ENCODE assay signal across 19 cellular contexts in genomic region chr17:62676231-62676943, GRCh38. TPM values are rescaled to one million over a fixed set of nuclear protein-coding genes. Genes with fewer than 3 reads are reported as not detected.
DNase-seq lines count a peak whose midpoint lies in the region; ATAC-seq, FAIRE-seq and TF ChIP-seq lines count a peak whose summit lies in the region.
"Had no signal": no experiment of that assay in that cellular context is flagged by ENCODE, and none has a peak within 500 bp of the region (broad histone marks: within the 10 kb centered on the region; RNA-seq: fewer than 3 reads in every experiment).

No MANE protein-coding gene starts in this region.

- TF ChIP-seq EP300 in A549 (IDR thresholded peaks at IDR 0.05) = no peak

- H3K4me2 ChIP-seq in A549 = no peak overlapping the region
- H3K4me2 ChIP-seq: BLaER1 treated with 17β-estradiol and CSF1 and Interleukin-3, amounts not matched to agents 10 nM and 100 nM had no signal

- TF ChIP-seq CTCF in A549 (IDR thresholded peaks at IDR 0.05) (no peak), RWPE1 (conservative IDR thresholded peaks at IDR 0.05; ENCODE audit: low read depth) (no peak), lower lobe of right lung (IDR thresholded peaks at IDR 0.05) (no peak), uterus (IDR thresholded peaks at IDR 0.05) (no peak)

- H3K36me3 ChIP-seq in lower lobe of right lung (peaks cover 59% of the 10 kb centered on the region), uterus (no peaks in the 10 kb centered on the region)

- H3K9me3 Mint-ChIP-seq in T-helper 2 cell treated with Interferon-gamma antibody and Interleukin-4, amounts not matched to agents 5 μg/mL and 100 μg/mL, for 36 hours = no peaks in the 10 kb centered on the region
- H3K9me3 Mint-ChIP-seq: CD4-positive, CD25-positive, alpha-beta regulatory T cell had no signal

- no peaks in the 10 kb centered on the region for H3K36me3 Mint-ChIP-seq in T-helper 2 cell treated with Interferon-gamma antibody and Interleukin-4, amounts not matched to agents 5 μg/mL and 100 μg/mL, for 36 hours (ENCODE audit: low read depth)
- H3K36me3 Mint-ChIP-seq: CD4-positive, CD25-positive, alpha-beta regulatory T cell had no signal

- H3K4me3 Mint-ChIP-seq in T-helper 2 cell treated with Interferon-gamma antibody and Interleukin-4, amounts not matched to agents 5 μg/mL and 100 μg/mL, for 36 hours = no peak overlapping the region
- H3K4me3 Mint-ChIP-seq: CD4-positive, CD25-positive, alpha-beta regulatory T cell had no signal

- CTCF ChIA-PET in A549 (lab: Yijun Ruan, JAX) (interaction anchor here (0.7 to 13.1 kb wide), 5 partner anchors 14 to 749 kb away, joined by 3 to 178 read pairs (median 4); no protein-coding TSS in a partner anchor), RWPE1 (lab: Yijun Ruan, JAX) (interaction anchor here (1.0 kb wide), 1 partner anchor 730 kb away, joined by 3 read pairs; no protein-coding TSS in a partner anchor)

- FAIRE-seq in A549 (lab: Jason Lieb, UNC) = no peak

- WGBS in A549 (ENCODE audit: missing lambda C conversion rate) = 94% methylated on average over 15 of the region's 16 CpGs

- no peaks in the 10 kb centered on the region for H3K9me3 ChIP-seq in A549
- no peaks in the 10 kb centered on the region for H3K9me3 ChIP-seq in lower lobe of right lung
- H3K9me3 ChIP-seq in uterus = no peaks in the 10 kb centered on the region
- H3K9me3 ChIP-seq: BLaER1 treated with 17β-estradiol and CSF1 and Interleukin-3, amounts not matched to agents 10 nM and 100 nM had no signal

- H3K4me3 ChIP-seq in A549 (no peak overlapping the region), lower lobe of right lung (no peak overlapping the region), uterus (no peak overlapping the region)
- H3K4me3 ChIP-seq: BLaER1 treated with 17β-estradiol and CSF1 and Interleukin-3, amounts not matched to agents 10 nM and 100 nM had no signal

- no peaks in the 10 kb centered on the region for H3K4me1 Mint-ChIP-seq in T-helper 2 cell treated with Interferon-gamma antibody and Interleukin-4, amounts not matched to agents 5 μg/mL and 100 μg/mL, for 36 hours (ENCODE audit: low read depth)

- TF ChIP-seq POLR2A in A549 (IDR thresholded peaks at IDR 0.05; ENCODE audit: low read length) (no peak), uterus (IDR thresholded peaks at IDR 0.05) (no peak)

- DNase-seq in A549 (ENCODE audit: low read depth in 1 of 2, low spot score in 1 of 2) (no peak), RWPE1 (ENCODE audit: low spot score) (no peak), lower lobe of right lung (peak; percentile 39), posterior vena cava (ENCODE audit: low spot score) (peak; percentile 71), uterus (no peak), DMS79 treated with DMSO at 0.1 percent for 48 hours (lab: John Stamatoyannopoulos, UW) (no peak), foreskin melanocyte (no peak)
- no peak for DNase-seq in T-helper 2 cell treated with Interferon-gamma antibody and Interleukin-4, amounts not matched to agents 5 μg/mL and 100 μg/mL, for 36 hours (ENCODE audit: low spot score)
- DNase-seq: 8988T; ACHN; Calu3; CD4-positive, CD25-positive, alpha-beta regulatory T cell; DMS153; DND-41; GDM1; IMR-90 had no signal

- no peak overlapping the region for H3K27ac ChIP-seq in A549
- H3K27ac ChIP-seq in RWPE1 = peak overlapping the region; percentile 5; the same call in 1 of the 2 replicates
- no peak overlapping the region for H3K27ac ChIP-seq in lower lobe of right lung
- H3K27ac ChIP-seq in uterus = no peak overlapping the region
- H3K27ac ChIP-seq: BLaER1 treated with 17β-estradiol and CSF1 and Interleukin-3, amounts not matched to agents 10 nM and 100 nM; HL-60 had no signal

- no peak for TF ChIP-seq RAD21 in A549 (conservative IDR thresholded peaks at IDR 0.05 in 1 of 2, IDR thresholded peaks at IDR 0.05 in 1 of 2)

- H3K27ac Mint-ChIP-seq in T-helper 2 cell treated with Interferon-gamma antibody and Interleukin-4, amounts not matched to agents 5 μg/mL and 100 μg/mL, for 36 hours = no peak overlapping the region
- H3K27ac Mint-ChIP-seq: CD4-positive, CD25-positive, alpha-beta regulatory T cell had no signal

- no peaks in the 10 kb centered on the region for H3K27me3 ChIP-seq in lower lobe of right lung (ENCODE audit: low read depth)
- no peaks in the 10 kb centered on the region for H3K27me3 ChIP-seq in uterus
- H3K27me3 ChIP-seq: BLaER1 treated with 17β-estradiol and CSF1 and Interleukin-3, amounts not matched to agents 10 nM and 100 nM had no signal

- no peaks in the 10 kb centered on the region for H3K27me3 Mint-ChIP-seq in T-helper 2 cell treated with Interferon-gamma antibody and Interleukin-4, amounts not matched to agents 5 μg/mL and 100 μg/mL, for 36 hours (ENCODE audit: low read depth)
- H3K27me3 Mint-ChIP-seq: CD4-positive, CD25-positive, alpha-beta regulatory T cell had no signal

- POLR2A ChIA-PET in A549 (lab: Yijun Ruan, JAX) = no interaction called here
- POLR2A ChIA-PET in RWPE1 (lab: Yijun Ruan, JAX; ENCODE audit: low non-redundant PET) = no interaction called here

- intact Hi-C loops in lower lobe of right lung (cut with DNase I) = no loop called here
- intact Hi-C loops in posterior vena cava (cut with DNase I) = no loop called here
- intact Hi-C loops in uterus (cut with DNase I; ENCODE audit: low total_unique reads) = no loop called here

- ATAC-seq in A549 (no peak), lower lobe of right lung (no peak)
- ATAC-seq: HCT116 had no signal

- H3K4me1 ChIP-seq in A549 (peaks cover 6% of the 10 kb centered on the region; the same call in 1 of the 3 replicates), lower lobe of right lung (no peaks in the 10 kb centered on the region), uterus (peaks cover 0 to 7% of the 10 kb centered on the region in 2 donors)

TF ChIP-seq in A549, 52 proteins besides CTCF, POLR2A, EP300 and RAD21:
- TF ChIP-seq KDM5A (IDR thresholded peaks at IDR 0.05) = no peak
- TF ChIP-seq MAZ (IDR thresholded peaks at IDR 0.05; ENCODE audit: borderline replicate concordance, low read depth, low read length) = no peak
- TF ChIP-seq KDM1A (IDR thresholded peaks at IDR 0.05; ENCODE audit: low read depth) = 0 out of 2 replicates have a peak, but pooled peaks have one; percentile 23
- no peak for TF ChIP-seq PBX3 (IDR thresholded peaks at IDR 0.05)

RNA-seq across cellular contexts. Expression of gene MRC2, which starts 48.9 kb away (rescaled TPM):
- polyA plus RNA-seq in A549 (2011; rRNA removed) = 17.5 and 20.2 TPM in 2 replicates
- polyA plus RNA-seq in A549 (2012; cell fraction: cytosol; rRNA removed) = 13.7 and 20.9 TPM in 2 replicates
- 84.3 and 103 TPM in 2 replicates for polyA plus RNA-seq in A549 (2012; cell fraction: nucleus; rRNA removed)
- 38.8 to 61.4 TPM (median 57.3 TPM) in 3 replicates for polyA plus RNA-seq in A549 (2017; fragmentation: RNase III; extraction: RNeasy Plus Mini Kit Qiagen cat#74134 plus additional on column Dnase treatment)
- 25.9 and 43.6 TPM in 2 replicates for polyA minus RNA-seq in A549 (2011; rRNA and poly(A)+ RNA removed)
- 91.2 TPM for total RNA-seq in lower lobe of right lung
- 100 to 1,000 TPM in 1 of 2 donors, 10 to 100 TPM in 1; 60.3 to 130 TPM for total RNA-seq in posterior vena cava
- total RNA-seq in uterus = 100 to 1,000 TPM in 2 of 4 donors, 10 to 100 TPM in 2; 30.7 to 273 (median 102) TPM

Comparison
In these comparisons a context has a peak if more than half of its experiments do, and no peak if none do; other contexts are left out.
1. DNase-seq: peak in lower lobe of right lung (single experiment) and posterior vena cava (single experiment); none in A549 (0 of 2), RWPE1 (single experiment), uterus (0 of 2), T-helper 2 cell treated with Interferon-gamma antibody and Interleukin-4, amounts not matched to agents 5 μg/mL and 100 μg/mL, for 36 hours (single experiment), DMS79 treated with DMSO at 0.1 percent for 48 hours (single experiment) and foreskin melanocyte (single experiment).